ENCODE assay signal across 30 cellular contexts in genomic region chr1:14658642-14659041, GRCh38.
"Had no signal": no experiment of that assay in that cellular context is flagged by ENCODE, and none has a peak within 500 bp of the region (broad histone marks: within the 10 kb centered on the region; RNA-seq: fewer than 3 reads in every experiment).

No MANE protein-coding gene starts in this region.

- H3K27me3 ChIP-seq: sigmoid colon, thyroid gland, vagina had no signal

- ATAC-seq: effector memory CD8-positive, alpha-beta T cell; esophagus mucosa; heart right ventricle; left colon; mucosa of descending colon; right cardiac atrium; stimulated activated effector memory CD8-positive, alpha-beta T cell treated with anti-CD3 and anti-CD28 coated beads, Interleukin-12 subunit alpha, Interleukin-12 subunit beta, amount 100 ng/mL, for 72 hours had no signal

- DNase-seq: cortex of kidney; effector memory CD8-positive, alpha-beta T cell; foreskin fibroblast; glutamatergic neuron; heart right ventricle; hippocampal formation; immature natural killer cell; islet precursor cell; kidney glomerular epithelial cell; left colon; mucosa of descending colon; naive B cell; nucleus accumbens; right cardiac atrium; sigmoid colon; stimulated activated CD4-positive, alpha-beta T cell treated with anti-CD3 and anti-CD28 coated beads, Interleukin-2, amount 100 ng/mL, for 24 hours; stimulated activated CD4-positive, alpha-beta T cell treated with anti-CD3 and anti-CD28 coated beads, Interleukin-4, amount 100 ng/mL, for 24 hours; stimulated activated naive CD4-positive, alpha-beta T cell treated with Interleukin-2 at 50 U/mL for 16 hours; stomach; thyroid gland; trophoblast cell had no signal

- H3K27ac Mint-ChIP-seq: effector memory CD8-positive, alpha-beta T cell; immature natural killer cell; memory B cell; mesothelial cell of epicardium; naive B cell; nephron; stimulated activated effector memory CD8-positive, alpha-beta T cell treated with anti-CD3 and anti-CD28 coated beads, Interleukin-12 subunit alpha, Interleukin-12 subunit beta, amount 100 ng/mL, for 72 hours had no signal

- H3K9me3 Mint-ChIP-seq: effector memory CD8-positive, alpha-beta T cell; immature natural killer cell; memory B cell; mesothelial cell of epicardium; naive B cell; nephron; stimulated activated effector memory CD8-positive, alpha-beta T cell treated with anti-CD3 and anti-CD28 coated beads, Interleukin-12 subunit alpha, Interleukin-12 subunit beta, amount 100 ng/mL, for 72 hours had no signal

- H3K27me3 Mint-ChIP-seq: naive B cell had no signal

- H3K4me3 ChIP-seq: heart right ventricle, lung, mucosa of descending colon, prostate gland, sigmoid colon, stomach, thyroid gland, vagina had no signal

- H3K4me1 ChIP-seq: prostate gland, sigmoid colon, stomach, thyroid gland, vagina had no signal

- H3K4me3 Mint-ChIP-seq: effector memory CD8-positive, alpha-beta T cell; immature natural killer cell; memory B cell; mesothelial cell of epicardium; naive B cell; nephron; stimulated activated effector memory CD8-positive, alpha-beta T cell treated with anti-CD3 and anti-CD28 coated beads, Interleukin-12 subunit alpha, Interleukin-12 subunit beta, amount 100 ng/mL, for 72 hours had no signal

- H3K36me3 Mint-ChIP-seq: immature natural killer cell; memory B cell; mesothelial cell of epicardium; naive B cell; stimulated activated effector memory CD8-positive, alpha-beta T cell treated with anti-CD3 and anti-CD28 coated beads, Interleukin-12 subunit alpha, Interleukin-12 subunit beta, amount 100 ng/mL, for 72 hours had no signal

- H3K36me3 ChIP-seq: heart right ventricle, prostate gland, sigmoid colon, stomach, thyroid gland, vagina had no signal

- H3K9me3 ChIP-seq: heart right ventricle, mucosa of descending colon, prostate gland, sigmoid colon, stomach, thyroid gland, vagina had no signal

- H3K4me1 Mint-ChIP-seq: immature natural killer cell; memory B cell; stimulated activated effector memory CD8-positive, alpha-beta T cell treated with anti-CD3 and anti-CD28 coated beads, Interleukin-12 subunit alpha, Interleukin-12 subunit beta, amount 100 ng/mL, for 72 hours had no signal

- H3K27ac ChIP-seq: epithelial cell of prostate, heart right ventricle, prostate gland, sigmoid colon, stomach, thyroid gland, vagina had no signal
